ENCODE assay signal across 8 cellular contexts in the genomic region with DNA sequence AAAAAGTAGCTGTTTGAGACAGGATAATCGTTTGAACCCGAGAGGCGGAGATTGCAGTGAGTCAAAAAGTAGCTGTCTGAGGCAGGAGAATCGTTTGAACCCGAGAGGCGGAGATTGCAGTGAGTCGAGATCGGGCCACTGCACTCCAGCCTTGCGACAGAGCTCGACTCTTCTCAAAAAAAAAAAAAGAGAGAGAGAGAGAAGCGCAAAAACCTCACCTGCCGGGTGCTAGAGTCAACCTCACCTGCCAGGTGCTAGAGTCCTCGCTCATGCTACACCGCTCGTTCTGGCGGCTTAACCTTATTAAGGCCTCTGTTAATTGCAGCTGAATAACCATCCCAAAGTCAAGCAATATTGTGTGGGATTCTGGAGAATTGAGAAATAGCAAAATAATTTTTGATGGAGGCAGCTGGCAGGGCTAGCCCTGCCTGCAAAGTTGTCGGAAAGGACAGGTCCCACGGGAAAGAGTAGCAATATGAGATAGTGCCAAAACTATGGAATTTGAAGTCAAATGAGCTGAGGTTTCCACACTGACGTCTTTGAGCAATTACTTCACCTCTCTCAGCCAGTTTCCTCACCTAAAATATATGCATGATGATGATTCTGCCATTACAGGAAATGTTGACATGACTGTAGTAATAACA. TPM values are rescaled to one million over a fixed set of nuclear protein-coding genes. Genes with fewer than 3 reads are reported as not detected.
DNase-seq lines count a peak whose midpoint lies in the region; ATAC-seq, FAIRE-seq and TF ChIP-seq lines count a peak whose summit lies in the region.

No MANE protein-coding gene starts in this region.

- H3K4me1 ChIP-seq in DOHH2 (ENCODE audit: control insufficient read depth, low read length) (peaks cover 19% of the 10 kb centered on the region), endodermal cell (ENCODE audit: control insufficient read depth, insufficient read depth, low read length) (peaks cover 4% of the 10 kb centered on the region), pancreas (peaks cover 0 to 16% (median 0%) of the 10 kb centered on the region in 3 donors)

- 82 to 90% methylated on average over 19 of the region's 19 CpGs for WGBS in endodermal cell (ENCODE audit: insufficient coverage in 1 of 2, insufficient read length in 1 of 2), 2 experiments
- 35 to 47% methylated on average over 19 of the region's 19 CpGs for WGBS in pancreas, 2 donors

- H3K36me3 ChIP-seq in DOHH2 (ENCODE audit: control insufficient read depth, low read length) (peaks cover 7% of the 10 kb centered on the region), endodermal cell (ENCODE audit: control insufficient read depth, insufficient read depth, low read length) (no peaks in the 10 kb centered on the region), pancreas (no peaks in the 10 kb centered on the region)

- H3K9me3 ChIP-seq in DOHH2 (ENCODE audit: control insufficient read depth, insufficient read depth, low read length): no peaks in the 10 kb centered on the region
- no peaks in the 10 kb centered on the region for H3K9me3 ChIP-seq in endodermal cell (ENCODE audit: control insufficient read depth, low read length)
- H3K9me3 ChIP-seq in pancreas: no peaks in the 10 kb centered on the region

- H3K27ac ChIP-seq in DOHH2 (ENCODE audit: low read depth, low read length) (no peak overlapping the region), endodermal cell (ENCODE audit: low read depth, low read length) (no peak overlapping the region), pancreas (peak overlapping the region; percentile 67 to 78 (median 76))

- ATAC-seq in pancreas: peak in 3 of 4 donors; percentile 2 to 3 (median 2)
- ATAC-seq in GM18868 (IDR thresholded peaks at IDR 0.05; ENCODE audit: unreplicated experiment): no peak

- peaks cover 2% of the 10 kb centered on the region for H3K9me3 Mint-ChIP-seq in endodermal cell

- peak overlapping the region; percentile 62 for H3K4me3 Mint-ChIP-seq in endodermal cell

- no peak overlapping the region for H3K9ac ChIP-seq in endodermal cell (ENCODE audit: extremely low read depth, low read length, poor library complexity, severe bottlenecking)

- H3K79me2 ChIP-seq in DOHH2 (ENCODE audit: control insufficient read depth, low read length): peaks cover 44% of the 10 kb centered on the region

- peaks cover 19% of the 10 kb centered on the region for H3K4me1 Mint-ChIP-seq in endodermal cell

- H3F3A ChIP-seq in DOHH2 (ENCODE audit: control insufficient read depth, insufficient read depth): peaks cover 8% of the 10 kb centered on the region; the same call in 1 of the 2 replicates

- no peaks in the 10 kb centered on the region for H3K36me3 Mint-ChIP-seq in endodermal cell (ENCODE audit: low read depth)

- H3K27me3 ChIP-seq in DOHH2 (ENCODE audit: control insufficient read depth, low read length): no peaks in the 10 kb centered on the region
- H3K27me3 ChIP-seq in endodermal cell (ENCODE audit: control insufficient read depth, insufficient read depth, low read length, poor library complexity, severe bottlenecking): peaks cover 6% of the 10 kb centered on the region
- no peaks in the 10 kb centered on the region for H3K27me3 ChIP-seq in pancreas

- intact Hi-C loops in pancreas (cut with DNase I): no loop called here

- DNase-seq in NCI-H774 (lab: John Stamatoyannopoulos, UW) (peak; percentile 22), endodermal cell (no peak), pancreas (no peak), SIG-M5 (lab: John Stamatoyannopoulos, UW) (no peak), cerebellar cortex (ENCODE audit: low spot score) (no peak), NCI-H1694 (lab: John Stamatoyannopoulos, UW) (no peak)

- no peak for FAIRE-seq in pancreas (lab: Jason Lieb, UNC)

- H3K4me3 ChIP-seq in DOHH2 (ENCODE audit: low read length) (peak overlapping the region; percentile 94), endodermal cell (ENCODE audit: low read length) (peak overlapping the region; percentile 84), pancreas (peak overlapping the region; percentile 87 to 100 (median 94))

- TF ChIP-seq CTCF in DOHH2 (IDR thresholded peaks at IDR 0.05; ENCODE audit: low read depth, low read length, poor library complexity, severe bottlenecking) (no peak), endodermal cell (conservative IDR thresholded peaks at IDR 0.05) (no peak), pancreas (IDR thresholded peaks at IDR 0.05) (no peak)

- no peaks in the 10 kb centered on the region for H3K9me2 ChIP-seq in DOHH2 (replicated peaks; ENCODE audit: control insufficient read depth, low read length)

- peak overlapping the region; percentile 77 for H3K27ac Mint-ChIP-seq in endodermal cell

- H3K4me2 ChIP-seq in DOHH2 (ENCODE audit: low read length): peak overlapping the region; percentile 86

- H4K20me1 ChIP-seq in DOHH2 (ENCODE audit: control insufficient read depth, insufficient read depth, low read depth, low read length): peaks cover 6% of the 10 kb centered on the region; the same call in 1 of the 2 replicates

- peaks cover 9% of the 10 kb centered on the region for H3K27me3 Mint-ChIP-seq in endodermal cell (ENCODE audit: insufficient read depth)

RNA-seq across cellular contexts. Expression of a gene that starts 0.6 kb away (rescaled TPM):
- total RNA-seq in endodermal cell: 10 to 100 TPM; 62.2 to 77.4 TPM
- 49.4 TPM for polyA plus RNA-seq in endodermal cell (2013, experiment 1 of 2)
- 44.0 TPM for polyA plus RNA-seq in endodermal cell (2013, experiment 2 of 2)
- total RNA-seq in pancreas: 10 to 100 TPM; 54.1 to 65.7 (median 56.8) TPM
- 10 to 100 TPM; 12.6 to 16.3 TPM for polyA plus RNA-seq in pancreas

RNA-seq across cellular contexts. Expression of a gene that starts 26.0 kb away (rescaled TPM):
- total RNA-seq in endodermal cell (10 to 100 TPM; 31.4 to 32.9 TPM), pancreas (10 to 100 TPM; 19.5 to 29.5 (median 26.0) TPM)
- 54.5 TPM for polyA plus RNA-seq in endodermal cell (2013, experiment 1 of 2)
- polyA plus RNA-seq in endodermal cell (2013, experiment 2 of 2): 59.0 TPM
- 10 to 100 TPM; 48.7 to 49.7 TPM for polyA plus RNA-seq in pancreas

RNA-seq across cellular contexts. Expression of a gene that starts 31.2 kb away (rescaled TPM):
- total RNA-seq in endodermal cell: 1,000 to 10,000 TPM; 1,984 to 2,143 TPM
- 2,711 TPM for polyA plus RNA-seq in endodermal cell (2013, experiment 1 of 2)
- 2,580 TPM for polyA plus RNA-seq in endodermal cell (2013, experiment 2 of 2)
- total RNA-seq in pancreas: 1,000 to 10,000 TPM in 5 of 6 donors, 100 to 1,000 TPM in 1; 958 to 1,707 (median 1,418) TPM
- polyA plus RNA-seq in pancreas: 1,000 to 10,000 TPM; 1,298 to 1,780 TPM

Comparison
In these comparisons a context has a peak if more than half of its experiments do, and no peak if none do; other contexts are left out.
1. H3K27ac ChIP-seq: peak in pancreas (4 of 4); none in DOHH2 (single experiment) and endodermal cell (single experiment).
2. Peak in every context shown above with its lines, with median percentiles within 50 percentile points of each other: H3K4me3 ChIP-seq.